In genomic region chr12:62191747-62192485, GRCh38 we compare ENCODE assay signal across 1 cellular context.
TF ChIP-seq lines count a peak whose summit lies in the region.

No MANE protein-coding gene starts in this region.

TF ChIP-seq in HepG2, 621 proteins besides CTCF, POLR2A, EP300 and RAD21 (continued from another document):
- TF ChIP-seq AFF4 (CRISPR knock-in tag; IDR thresholded peaks at IDR 0.05) = no peak
- no peak for TF ChIP-seq SP1 (IDR thresholded peaks at IDR 0.05)
- TF ChIP-seq SP1 (CRISPR knock-in tag; IDR thresholded peaks at IDR 0.05) = no peak
- no peak for TF ChIP-seq MTERF4 (CRISPR knock-in tag; IDR thresholded peaks at IDR 0.05)
- TF ChIP-seq MYNN (CRISPR knock-in tag; IDR thresholded peaks at IDR 0.05; ENCODE audit: low read depth) = no peak
- TF ChIP-seq ISX (CRISPR knock-in tag; conservative IDR thresholded peaks at IDR 0.05) = no peak
- TF ChIP-seq MED8 (CRISPR knock-in tag; IDR thresholded peaks at IDR 0.05; ENCODE audit: insufficient replicate concordance) = no peak
- no peak for TF ChIP-seq GTF2F1 (IDR thresholded peaks at IDR 0.05; ENCODE audit: low read length)
- no peak for TF ChIP-seq CEBPG (CRISPR knock-in tag; IDR thresholded peaks at IDR 0.05)
- no peak for TF ChIP-seq IKZF4 (CRISPR knock-in tag; IDR thresholded peaks at IDR 0.05; ENCODE audit: borderline replicate concordance, low read depth, not compliant biosample characterization)
